ENCODE assay signal across 14 cellular contexts in the genomic region with DNA sequence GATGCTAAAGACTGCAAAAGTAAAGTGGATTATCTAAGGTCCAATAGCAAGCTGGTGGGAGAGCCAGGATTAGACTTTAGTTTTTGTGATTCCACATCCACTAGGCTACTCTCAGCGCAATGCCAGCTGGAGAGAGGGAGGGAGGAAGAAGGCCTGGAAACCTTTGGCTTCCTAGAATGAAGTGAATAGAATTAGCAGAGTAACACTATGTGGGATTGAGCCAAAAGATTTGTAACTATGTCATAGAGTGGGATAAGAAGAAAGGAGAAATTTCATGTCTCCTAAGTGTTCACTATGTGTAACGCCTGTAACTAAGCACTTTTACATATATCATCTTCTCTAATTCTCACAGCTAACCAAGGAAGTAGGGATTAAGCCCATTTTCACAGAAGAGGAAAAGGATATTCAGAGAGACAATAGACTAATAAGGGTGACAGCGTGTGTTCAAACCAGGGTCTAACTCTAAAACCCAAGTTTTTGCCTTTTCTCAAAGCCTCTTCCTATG.
"Had no signal": no experiment of that assay in that cellular context is flagged by ENCODE, and none has a peak within 500 bp of the region (broad histone marks: within the 10 kb centered on the region; RNA-seq: fewer than 3 reads in every experiment).

No MANE protein-coding gene starts in this region.

- H3K9me3 ChIP-seq: left lung, prostate gland had no signal

- H3K27ac ChIP-seq: left lung, prostate gland had no signal

- DNase-seq: activated CD4-positive, alpha-beta T cell treated with anti-CD3 and anti-CD28 coated beads for 48 hours; activated CD8-positive, alpha-beta memory T cell treated with anti-CD3 and anti-CD28 coated beads, Interleukin-2, amount 50 U/mL, for 48 hours; activated gamma-delta T cell treated with Interleukin-2 at 50 U/mL for 16 hours; activated naive CD8-positive, alpha-beta T cell treated with anti-CD3 and anti-CD28 coated beads, Interleukin-2, amount 10 ng/mL, durations not matched to agents 7 days and 5 days; activated T-cell treated with anti-CD3 and anti-CD28 coated beads, Interleukin-2, amount 50 U/mL, for 72 hours; anterior cingulate cortex; hippocampal formation; kidney; left lung; nucleus accumbens; stimulated activated naive CD8-positive, alpha-beta T cell treated with anti-CD3 and anti-CD28 coated beads, Interleukin-15, Interleukin-2, amounts not matched to agents 100 U/mL and 50 U/mL, for 24 hours had no signal

- H3K4me1 ChIP-seq: prostate gland had no signal

- H3K36me3 ChIP-seq: left lung, prostate gland had no signal

- ATAC-seq: activated T-cell treated with anti-CD3 and anti-CD28 coated beads, Interleukin-2, amount 50 U/mL, for 72 hours; left lung; natural killer cell treated with Interleukin-12 subunit alpha and Interleukin-12 subunit beta and Interleukin-15 and Interleukin-18, amount 100 ng/mL, for 72 hours; stimulated activated naive CD8-positive, alpha-beta T cell treated with anti-CD3 and anti-CD28 coated beads, Interleukin-15, Interleukin-2, amounts not matched to agents 100 U/mL and 50 U/mL, for 24 hours; WTC11 had no signal

- H3K4me3 ChIP-seq: left lung, prostate gland had no signal
